Comparison of ENCODE assay signal across 8 cellular contexts in genomic region chrX:132631579-132632232, GRCh38.
DNase-seq lines count a peak whose midpoint lies in the region; ATAC-seq and TF ChIP-seq lines count a peak whose summit lies in the region.

No MANE protein-coding gene starts in this region.

- H3K36me3 ChIP-seq in DOHH2 (ENCODE audit: control insufficient read depth, low read length), result no peaks in the 10 kb centered on the region

- no peak overlapping the region for H3K4me2 ChIP-seq in DOHH2 (ENCODE audit: low read length)

- H3K27ac Mint-ChIP-seq in naive B cell, result peak overlapping the region in 1 of 6 donors; percentile 29

- H3K36me3 Mint-ChIP-seq in naive B cell, result no peaks in the 10 kb centered on the region

- TF ChIP-seq CTCF in DOHH2 (IDR thresholded peaks at IDR 0.05; ENCODE audit: low read depth, low read length, poor library complexity, severe bottlenecking), result peak; percentile 50

- H3K4me1 Mint-ChIP-seq in naive B cell, result peaks cover 0 to 3% (median 3%) of the 10 kb centered on the region in 3 donors

- peaks cover 0 to 40% (median 0%) of the 10 kb centered on the region in 3 donors for H3K27me3 Mint-ChIP-seq in naive B cell

- no peak overlapping the region for H3K4me3 ChIP-seq in DOHH2 (ENCODE audit: low read length)

- ATAC-seq in GM21526 (IDR thresholded peaks at IDR 0.05; ENCODE audit: low FRiP score, unreplicated experiment) (peak; percentile 71), naive B cell (ENCODE audit: low read depth in 2 of 2) (peak in 1 of 2 donors; percentile 46), GM18519 (IDR thresholded peaks at IDR 0.05; ENCODE audit: low FRiP score, unreplicated experiment) (no peak)

- H3K27ac ChIP-seq in DOHH2 (ENCODE audit: low read depth, low read length), result no peak overlapping the region

- no peaks in the 10 kb centered on the region for H3K9me3 ChIP-seq in DOHH2 (ENCODE audit: control insufficient read depth, insufficient read depth, low read length)

- H3K4me3 Mint-ChIP-seq in naive B cell, result no peak overlapping the region

- no peaks in the 10 kb centered on the region for H3K79me2 ChIP-seq in DOHH2 (ENCODE audit: control insufficient read depth, low read length)

- H3K4me1 ChIP-seq in DOHH2 (ENCODE audit: control insufficient read depth, low read length), result no peaks in the 10 kb centered on the region

- DNase-seq in NCI-H345 (lab: John Stamatoyannopoulos, UW) (peak; percentile 11), dermis microvascular lymphatic vessel endothelial cell (ENCODE audit: low read depth in 2 of 2) (peak; percentile 12 to 23), naive B cell (peak; percentile 17), activated gamma-delta T cell (lab: John Stamatoyannopoulos, UW) (no peak)
- no peak for DNase-seq in activated CD4-positive, alpha-beta T cell treated with anti-CD3 and anti-CD28 coated beads, Interleukin-2, amount 50 U/mL, for 4 hours

- H3K9me2 ChIP-seq in DOHH2 (replicated peaks; ENCODE audit: control insufficient read depth, low read length), result no peaks in the 10 kb centered on the region

- no peaks in the 10 kb centered on the region for H3K27me3 ChIP-seq in DOHH2 (ENCODE audit: control insufficient read depth, low read length)

- no peaks in the 10 kb centered on the region for H3K9me3 Mint-ChIP-seq in naive B cell

- no peaks in the 10 kb centered on the region for H3F3A ChIP-seq in DOHH2 (ENCODE audit: control insufficient read depth, insufficient read depth)

- no peaks in the 10 kb centered on the region for H4K20me1 ChIP-seq in DOHH2 (ENCODE audit: control insufficient read depth, insufficient read depth, low read depth, low read length)

Comparison
In these comparisons a context has a peak if more than half of its experiments do, and no peak if none do; other contexts are left out.
1. DNase-seq: peak in NCI-H345 (single experiment), dermis microvascular lymphatic vessel endothelial cell (2 of 2) and naive B cell (single experiment); none in activated gamma-delta T cell (single experiment) and activated CD4-positive, alpha-beta T cell treated with anti-CD3 and anti-CD28 coated beads, Interleukin-2, amount 50 U/mL, for 4 hours (0 of 2).